In the genomic region with DNA sequence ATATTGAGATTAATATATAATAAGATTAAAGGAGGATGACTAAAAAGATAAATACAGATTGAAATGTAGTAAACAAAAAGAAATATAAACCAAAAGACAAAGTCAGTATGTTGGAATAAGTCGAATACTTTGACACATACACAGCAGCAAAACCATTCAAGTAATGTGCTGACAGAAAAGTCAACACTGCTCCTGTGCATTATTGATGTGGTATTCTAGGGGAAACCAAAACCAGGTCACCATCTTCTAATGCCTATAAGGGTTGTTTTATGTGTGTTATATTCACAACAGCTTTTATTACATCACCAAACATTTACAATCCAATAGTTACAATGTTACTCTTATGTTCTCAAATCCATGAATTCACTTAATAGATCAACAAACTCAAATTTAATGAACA, we compare ENCODE assay signal across 19 cellular contexts.
"Had no signal": no experiment of that assay in that cellular context is flagged by ENCODE, and none has a peak within 500 bp of the region (broad histone marks: within the 10 kb centered on the region; RNA-seq: fewer than 3 reads in every experiment).

No MANE protein-coding gene starts in this region.

- H3K4me1 Mint-ChIP-seq: naive thymus-derived CD4-positive, alpha-beta T cell; stimulated activated memory B cell treated with anti-CD40 and anti-IgM and Interleukin-4, amounts not matched to agents 10 μg/mL and 1 μg/mL and 100 μg/mL, for 72 hours had no signal

- H3K4me1 ChIP-seq: heart left ventricle, spleen, tibial artery, upper lobe of right lung, vagina had no signal

- H3K27ac Mint-ChIP-seq: naive thymus-derived CD4-positive, alpha-beta T cell; nephron progenitor cell; stimulated activated memory B cell treated with anti-CD40 and anti-IgM and Interleukin-4, amounts not matched to agents 10 μg/mL and 1 μg/mL and 100 μg/mL, for 72 hours; stimulated activated naive CD8-positive, alpha-beta T cell treated with anti-CD3 and anti-CD28 coated beads, Interleukin-15, Interleukin-2, amounts not matched to agents 100 ng/mL and 50 ng/mL, for 24 hours had no signal

- H3K27me3 ChIP-seq: spleen, tibial artery, upper lobe of right lung, vagina had no signal

- H3K4me3 Mint-ChIP-seq: naive thymus-derived CD4-positive, alpha-beta T cell; nephron progenitor cell; stimulated activated memory B cell treated with anti-CD40 and anti-IgM and Interleukin-4, amounts not matched to agents 10 μg/mL and 1 μg/mL and 100 μg/mL, for 72 hours; stimulated activated naive CD8-positive, alpha-beta T cell treated with anti-CD3 and anti-CD28 coated beads, Interleukin-15, Interleukin-2, amounts not matched to agents 100 ng/mL and 50 ng/mL, for 24 hours had no signal

- H3K36me3 Mint-ChIP-seq: naive thymus-derived CD4-positive, alpha-beta T cell; stimulated activated memory B cell treated with anti-CD40 and anti-IgM and Interleukin-4, amounts not matched to agents 10 μg/mL and 1 μg/mL and 100 μg/mL, for 72 hours had no signal

- ATAC-seq: heart left ventricle; naive thymus-derived CD4-positive, alpha-beta T cell; sciatic nerve; stimulated activated memory B cell treated with anti-CD40 and anti-IgM and Interleukin-4, amounts not matched to agents 10 μg/mL and 1 μg/mL and 100 μg/mL, for 72 hours; upper lobe of right lung had no signal

- H3K4me3 ChIP-seq: heart left ventricle, spleen, tibial artery, upper lobe of right lung, vagina had no signal

- H3K9me3 ChIP-seq: heart left ventricle, spleen, tibial artery, upper lobe of right lung, vagina had no signal

- H3K27ac ChIP-seq: heart left ventricle, spleen, tibial artery, upper lobe of right lung, vagina had no signal

- H3K9me3 Mint-ChIP-seq: stimulated activated memory B cell treated with anti-CD40 and anti-IgM and Interleukin-4, amounts not matched to agents 10 μg/mL and 1 μg/mL and 100 μg/mL, for 72 hours; stimulated activated naive CD8-positive, alpha-beta T cell treated with anti-CD3 and anti-CD28 coated beads, Interleukin-15, Interleukin-2, amounts not matched to agents 100 ng/mL and 50 ng/mL, for 24 hours had no signal

- DNase-seq: dermis blood vessel endothelial cell; effector CD4-positive, alpha-beta T cell; foreskin melanocyte; heart left ventricle; hippocampal formation; kidney glomerular epithelial cell; naive thymus-derived CD4-positive, alpha-beta T cell; nephron progenitor cell; posterior cingulate gyrus; spleen; stimulated activated CD4-positive, alpha-beta T cell treated with anti-CD3 and anti-CD28 coated beads, Interleukin-15, amount 100 ng/mL, for 24 hours; stimulated activated CD4-positive, alpha-beta T cell treated with anti-CD3 and anti-CD28 coated beads, Interleukin-1b, Interleukin-23, amount 100 ng/mL, for 48 hours; stimulated activated CD4-positive, alpha-beta T cell treated with anti-CD3 and anti-CD28 coated beads, Interleukin-4, amount 100 ng/mL, for 24 hours; tibial artery; upper lobe of right lung had no signal

- H3K27me3 Mint-ChIP-seq: stimulated activated memory B cell treated with anti-CD40 and anti-IgM and Interleukin-4, amounts not matched to agents 10 μg/mL and 1 μg/mL and 100 μg/mL, for 72 hours; stimulated activated naive CD8-positive, alpha-beta T cell treated with anti-CD3 and anti-CD28 coated beads, Interleukin-15, Interleukin-2, amounts not matched to agents 100 ng/mL and 50 ng/mL, for 24 hours had no signal

- H3K36me3 ChIP-seq: heart left ventricle, spleen, tibial artery, upper lobe of right lung, vagina had no signal
